24 cellular contexts compared by ENCODE assay signal in genomic region chr6:36517408-36517807, GRCh38. TPM values are rescaled to one million over a fixed set of nuclear protein-coding genes. Genes with fewer than 3 reads are reported as not detected.
DNase-seq lines count a peak whose midpoint lies in the region; ATAC-seq, FAIRE-seq and TF ChIP-seq lines count a peak whose summit lies in the region.
"Had no signal": no experiment of that assay in that cellular context is flagged by ENCODE, and none has a peak within 500 bp of the region (broad histone marks: within the 10 kb centered on the region; RNA-seq: fewer than 3 reads in every experiment).

No MANE protein-coding gene starts in this region.

- peaks cover 30% of the 10 kb centered on the region for H3K4me1 Mint-ChIP-seq in activated CD4-positive, alpha-beta T cell treated with anti-CD3 and anti-CD28 coated beads, Interleukin-2, amount 10 ng/mL, durations not matched to agents 7 days and 5 days
- H3K4me1 Mint-ChIP-seq in activated CD4-positive, alpha-beta T cell treated with anti-CD3 and anti-CD28 coated beads for 36 hours: peaks cover 46% of the 10 kb centered on the region
- H3K4me1 Mint-ChIP-seq in stimulated activated naive CD8-positive, alpha-beta T cell treated with anti-CD3 and anti-CD28 coated beads, Interleukin-15, Interleukin-2, amounts not matched to agents 100 ng/mL and 50 ng/mL, for 24 hours (ENCODE audit: low read depth): peaks cover 44% of the 10 kb centered on the region
- H3K4me1 Mint-ChIP-seq in stimulated activated naive CD8-positive, alpha-beta T cell treated with anti-CD3 and anti-CD28 coated beads, Interleukin-15, amount 100 ng/mL, for 72 hours: peaks cover 57% of the 10 kb centered on the region
- peaks cover 26% of the 10 kb centered on the region for H3K4me1 Mint-ChIP-seq in central memory CD8-positive, alpha-beta T cell
- H3K4me1 Mint-ChIP-seq: GM23338 had no signal

- no peaks in the 10 kb centered on the region for H3K27me3 Mint-ChIP-seq in activated CD4-positive, alpha-beta T cell treated with anti-CD3 and anti-CD28 coated beads, Interleukin-2, amount 10 ng/mL, durations not matched to agents 7 days and 5 days
- H3K27me3 Mint-ChIP-seq in activated CD4-positive, alpha-beta T cell treated with anti-CD3 and anti-CD28 coated beads for 36 hours: no peaks in the 10 kb centered on the region
- H3K27me3 Mint-ChIP-seq in stimulated activated naive CD8-positive, alpha-beta T cell treated with anti-CD3 and anti-CD28 coated beads, Interleukin-15, Interleukin-2, amounts not matched to agents 100 ng/mL and 50 ng/mL, for 24 hours: no peaks in the 10 kb centered on the region
- no peaks in the 10 kb centered on the region for H3K27me3 Mint-ChIP-seq in stimulated activated naive CD8-positive, alpha-beta T cell treated with anti-CD3 and anti-CD28 coated beads, Interleukin-15, amount 100 ng/mL, for 72 hours
- H3K27me3 Mint-ChIP-seq in central memory CD8-positive, alpha-beta T cell: no peaks in the 10 kb centered on the region

- DNase-seq in activated CD4-positive, alpha-beta T cell treated with anti-CD3 and anti-CD28 coated beads, Interleukin-2, amount 10 ng/mL, durations not matched to agents 7 days and 5 days: no peak
- DNase-seq in activated CD4-positive, alpha-beta T cell treated with anti-CD3 and anti-CD28 coated beads for 36 hours: no peak
- no peak for DNase-seq in stimulated activated naive CD8-positive, alpha-beta T cell treated with anti-CD3 and anti-CD28 coated beads, Interleukin-15, amount 100 ng/mL, for 72 hours
- DNase-seq in central memory CD8-positive, alpha-beta T cell (ENCODE audit: low spot score in 2 of 2): no peak
- DNase-seq in H54 (ENCODE audit: insufficient read length, low spot score): no peak
- no peak for DNase-seq in head of caudate nucleus
- no peak for DNase-seq in midbrain (lab: John Stamatoyannopoulos, UW)
- DNase-seq: AML-193, EL, KBM-7, NCI-H1417, NCI-H187, NCI-H2107, NCI-H510A treated with DMSO at 0.1 percent for 48 hours, NCI-H82, RPMI8226, SIG-M5 had no signal

- no peaks in the 10 kb centered on the region for H3K9me3 Mint-ChIP-seq in activated CD4-positive, alpha-beta T cell treated with anti-CD3 and anti-CD28 coated beads, Interleukin-2, amount 10 ng/mL, durations not matched to agents 7 days and 5 days
- no peaks in the 10 kb centered on the region for H3K9me3 Mint-ChIP-seq in activated CD4-positive, alpha-beta T cell treated with anti-CD3 and anti-CD28 coated beads for 36 hours (ENCODE audit: low read depth)
- no peaks in the 10 kb centered on the region for H3K9me3 Mint-ChIP-seq in stimulated activated naive CD8-positive, alpha-beta T cell treated with anti-CD3 and anti-CD28 coated beads, Interleukin-15, Interleukin-2, amounts not matched to agents 100 ng/mL and 50 ng/mL, for 24 hours
- no peaks in the 10 kb centered on the region for H3K9me3 Mint-ChIP-seq in stimulated activated naive CD8-positive, alpha-beta T cell treated with anti-CD3 and anti-CD28 coated beads, Interleukin-15, amount 100 ng/mL, for 72 hours
- H3K9me3 Mint-ChIP-seq in central memory CD8-positive, alpha-beta T cell: no peaks in the 10 kb centered on the region
- H3K9me3 Mint-ChIP-seq: GM23338 had no signal

- intact Hi-C loops in activated CD4-positive, alpha-beta T cell treated with anti-CD3 and anti-CD28 coated beads for 36 hours (cut with DNase I, micrococcal nuclease): no loop called here
- intact Hi-C loops in head of caudate nucleus (cut with DNase I): no loop called here

- no peak for TF ChIP-seq POLR2A in H54 (IDR thresholded peaks at IDR 0.05; ENCODE audit: low read depth, low read length)

- peak overlapping the region; percentile 31 for H3K27ac Mint-ChIP-seq in activated CD4-positive, alpha-beta T cell treated with anti-CD3 and anti-CD28 coated beads, Interleukin-2, amount 10 ng/mL, durations not matched to agents 7 days and 5 days
- no peak overlapping the region for H3K27ac Mint-ChIP-seq in activated CD4-positive, alpha-beta T cell treated with anti-CD3 and anti-CD28 coated beads for 36 hours
- peak overlapping the region; percentile 52 for H3K27ac Mint-ChIP-seq in stimulated activated naive CD8-positive, alpha-beta T cell treated with anti-CD3 and anti-CD28 coated beads, Interleukin-15, Interleukin-2, amounts not matched to agents 100 ng/mL and 50 ng/mL, for 24 hours
- no peak overlapping the region for H3K27ac Mint-ChIP-seq in stimulated activated naive CD8-positive, alpha-beta T cell treated with anti-CD3 and anti-CD28 coated beads, Interleukin-15, amount 100 ng/mL, for 72 hours
- H3K27ac Mint-ChIP-seq in central memory CD8-positive, alpha-beta T cell (ENCODE audit: low read depth): peak overlapping the region; percentile 59
- H3K27ac Mint-ChIP-seq: GM23338 had no signal

- POLR2A ChIA-PET in activated CD4-positive, alpha-beta T cell treated with anti-CD3 and anti-CD28 coated beads, Interleukin-2, amount 10 ng/mL, durations not matched to agents 7 days and 5 days (lab: Charles Lee): no interaction called here
- POLR2A ChIA-PET in activated CD4-positive, alpha-beta T cell treated with anti-CD3 and anti-CD28 coated beads for 36 hours (lab: Charles Lee): no interaction called here

- ATAC-seq in activated CD4-positive, alpha-beta T cell treated with anti-CD3 and anti-CD28 coated beads for 36 hours: no peak
- no peak for ATAC-seq in stimulated activated naive CD8-positive, alpha-beta T cell treated with anti-CD3 and anti-CD28 coated beads, Interleukin-15, amount 100 ng/mL, for 72 hours
- no peak for ATAC-seq in central memory CD8-positive, alpha-beta T cell (replicated peaks; ENCODE audit: extremely low read depth, poor library complexity, severe bottlenecking)
- ATAC-seq: GM23338, HCT116, SK-N-SH treated with all-trans-retinoic acid at 6 μM for 48 hours had no signal

- H3K4me3 Mint-ChIP-seq in activated CD4-positive, alpha-beta T cell treated with anti-CD3 and anti-CD28 coated beads, Interleukin-2, amount 10 ng/mL, durations not matched to agents 7 days and 5 days: no peak overlapping the region
- H3K4me3 Mint-ChIP-seq in activated CD4-positive, alpha-beta T cell treated with anti-CD3 and anti-CD28 coated beads for 36 hours: no peak overlapping the region
- no peak overlapping the region for H3K4me3 Mint-ChIP-seq in stimulated activated naive CD8-positive, alpha-beta T cell treated with anti-CD3 and anti-CD28 coated beads, Interleukin-15, Interleukin-2, amounts not matched to agents 100 ng/mL and 50 ng/mL, for 24 hours
- H3K4me3 Mint-ChIP-seq in stimulated activated naive CD8-positive, alpha-beta T cell treated with anti-CD3 and anti-CD28 coated beads, Interleukin-15, amount 100 ng/mL, for 72 hours: no peak overlapping the region
- H3K4me3 Mint-ChIP-seq in central memory CD8-positive, alpha-beta T cell: no peak overlapping the region
- H3K4me3 Mint-ChIP-seq: GM23338 had no signal

- CTCF ChIA-PET in activated CD4-positive, alpha-beta T cell treated with anti-CD3 and anti-CD28 coated beads, Interleukin-2, amount 10 ng/mL, durations not matched to agents 7 days and 5 days (lab: Charles Lee): interaction anchor here (1.2 kb wide), 1 partner anchor 17 kb away, joined by 4 read pairs; no protein-coding TSS in a partner anchor
- CTCF ChIA-PET in activated CD4-positive, alpha-beta T cell treated with anti-CD3 and anti-CD28 coated beads for 36 hours (lab: Charles Lee): interaction anchor here (0.5 to 1.4 kb wide), 3 partner anchors 11 to 632 kb away, joined by 4 to 6 read pairs (median 4); no protein-coding TSS in a partner anchor

- FAIRE-seq in H54 (lab: Jason Lieb, UNC): no peak
- FAIRE-seq: GM12891, GM18507, HepG2 had no signal

- peaks cover 74% of the 10 kb centered on the region for H3K36me3 Mint-ChIP-seq in activated CD4-positive, alpha-beta T cell treated with anti-CD3 and anti-CD28 coated beads, Interleukin-2, amount 10 ng/mL, durations not matched to agents 7 days and 5 days (ENCODE audit: low read depth)
- peaks cover 51% of the 10 kb centered on the region for H3K36me3 Mint-ChIP-seq in activated CD4-positive, alpha-beta T cell treated with anti-CD3 and anti-CD28 coated beads for 36 hours (ENCODE audit: low read depth)
- H3K36me3 Mint-ChIP-seq in stimulated activated naive CD8-positive, alpha-beta T cell treated with anti-CD3 and anti-CD28 coated beads, Interleukin-15, Interleukin-2, amounts not matched to agents 100 ng/mL and 50 ng/mL, for 24 hours (ENCODE audit: low read depth): peaks cover 62% of the 10 kb centered on the region
- H3K36me3 Mint-ChIP-seq in central memory CD8-positive, alpha-beta T cell (ENCODE audit: insufficient read depth): peaks cover 77% of the 10 kb centered on the region

RNA-seq across cellular contexts. Expression of gene STK38, which starts 29.9 kb away (rescaled TPM):
- 100 to 1,000 TPM in 1 of 2 experiments, 10 to 100 TPM in 1; 99.1 to 114 TPM for total RNA-seq in activated CD4-positive, alpha-beta T cell treated with anti-CD3 and anti-CD28 coated beads, Interleukin-2, amount 10 ng/mL, durations not matched to agents 7 days and 5 days
- 10 to 100 TPM; 24.0 to 27.0 TPM for total RNA-seq in activated CD4-positive, alpha-beta T cell treated with anti-CD3 and anti-CD28 coated beads for 36 hours

Comparison
In these comparisons a context has a peak if more than half of its experiments do, and no peak if none do; other contexts are left out.
1. H3K27ac Mint-ChIP-seq: peak in activated CD4-positive, alpha-beta T cell treated with anti-CD3 and anti-CD28 coated beads, Interleukin-2, amount 10 ng/mL, durations not matched to agents 7 days and 5 days (single experiment), stimulated activated naive CD8-positive, alpha-beta T cell treated with anti-CD3 and anti-CD28 coated beads, Interleukin-15, Interleukin-2, amounts not matched to agents 100 ng/mL and 50 ng/mL, for 24 hours (single experiment) and central memory CD8-positive, alpha-beta T cell (single experiment); none in activated CD4-positive, alpha-beta T cell treated with anti-CD3 and anti-CD28 coated beads for 36 hours (single experiment) and stimulated activated naive CD8-positive, alpha-beta T cell treated with anti-CD3 and anti-CD28 coated beads, Interleukin-15, amount 100 ng/mL, for 72 hours (0 of 2).